In the genomic region with DNA sequence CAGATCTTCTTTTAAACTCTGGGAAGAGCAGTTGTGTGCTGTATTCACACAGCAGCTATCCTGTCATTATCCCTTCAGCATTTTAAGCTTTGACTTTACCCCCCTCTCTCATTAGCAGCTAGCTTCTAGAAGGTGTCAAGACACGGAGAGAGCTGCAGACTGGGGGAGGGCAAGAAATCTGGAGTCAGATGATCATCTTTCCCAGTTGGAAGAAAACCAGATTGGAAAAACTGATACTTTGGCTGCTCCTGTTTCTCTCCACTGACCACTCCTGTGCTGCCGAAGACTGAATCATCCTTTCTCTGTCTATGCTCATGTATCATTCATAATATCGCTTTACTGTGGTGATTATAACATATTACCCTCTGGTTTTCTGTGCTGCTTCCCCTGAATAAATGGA, we compare ENCODE assay signal across 33 cellular contexts.
"Had no signal": no experiment of that assay in that cellular context is flagged by ENCODE, and none has a peak within 500 bp of the region (broad histone marks: within the 10 kb centered on the region; RNA-seq: fewer than 3 reads in every experiment).

No MANE protein-coding gene starts in this region.

- ATAC-seq: activated CD8-positive, alpha-beta T cell treated with anti-CD3 and anti-CD28 coated beads for 36 hours; activated naive CD4-positive, alpha-beta T cell treated with anti-CD3 and anti-CD28 coated beads, Interleukin-2, amount 50 U/mL, for 72 hours; activated T-cell treated with anti-CD3 and anti-CD28 coated beads, Interleukin-2, amount 50 U/mL, for 4 hours; activated T-cell treated with anti-CD3 and anti-CD28 coated beads, Interleukin-2, amount 50 U/mL, for 72 hours; activated T-helper 17 cell treated with anti-CD3 and anti-CD28 coated beads, Interleukin-2, amount 50 U/mL, for 72 hours; body of pancreas had no signal

- H3K9me3 ChIP-seq: adrenal gland, body of pancreas had no signal

- DNase-seq: activated B cell treated with CpG ODN at 0.5 μM for 24 hours; activated CD4-positive, alpha-beta memory T cell treated with anti-CD3 and anti-CD28 coated beads for 36 hours; activated CD4-positive, alpha-beta T cell treated with anti-CD3 and anti-CD28 coated beads for 4 hours; activated CD4-positive, alpha-beta T cell treated with anti-CD3 and anti-CD28 coated beads, Interleukin-2, amount 10 ng/mL, durations not matched to agents 24 days and 14 days; activated CD4-positive, alpha-beta T cell treated with anti-CD3 and anti-CD28 coated beads, Interleukin-2, amount 50 U/mL, for 1 hour; activated CD4-positive, alpha-beta T cell treated with anti-CD3 and anti-CD28 coated beads, Interleukin-2, amount 50 U/mL, for 4 hours; activated CD4-positive, CD25-positive, alpha-beta regulatory T cell treated with anti-CD3 and anti-CD28 coated beads, Interleukin-2, amount 50 U/mL, for 72 hours; activated CD8-positive, alpha-beta memory T cell treated with anti-CD3 and anti-CD28 coated beads, Interleukin-2, amount 50 U/mL, for 4 hours; activated CD8-positive, alpha-beta T cell treated with anti-CD3 and anti-CD28 coated beads for 36 hours; activated effector memory CD4-positive, alpha-beta T cell treated with anti-CD3 and anti-CD28 coated beads, Interleukin-2, amount 50 U/mL, for 16 hours; activated gamma-delta T cell treated with Interleukin-2 at 50 U/mL for 16 hours; activated naive CD4-positive, alpha-beta T cell; activated naive CD4-positive, alpha-beta T cell treated with anti-CD3 and anti-CD28 coated beads for 36 hours; activated naive CD4-positive, alpha-beta T cell treated with anti-CD3 and anti-CD28 coated beads, Interleukin-2, amount 50 U/mL, for 16 hours; activated naive CD8-positive, alpha-beta T cell treated with anti-CD3 and anti-CD28 coated beads for 36 hours; activated T-cell treated with anti-CD3 and anti-CD28 coated beads for 4 hours; activated T-cell treated with anti-CD3 and anti-CD28 coated beads, Interleukin-2, amount 50 U/mL, for 1 hour; activated T-cell treated with anti-CD3 and anti-CD28 coated beads, Interleukin-2, amount 50 U/mL, for 4 hours; activated T-cell treated with anti-CD3 and anti-CD28 coated beads, Interleukin-2, amount 50 U/mL, for 72 hours; adrenal gland; amniotic stem cell; aorta; body of pancreas; central memory CD4-positive, alpha-beta T cell; cerebellar nuclear complex; T-helper 1 cell; T-helper 2 cell; T-helper 9 cell had no signal

- H3K27ac ChIP-seq: adrenal gland, body of pancreas, VCaP had no signal

- H3K4me1 ChIP-seq: adrenal gland, body of pancreas had no signal

- H3K4me3 ChIP-seq: adrenal gland, body of pancreas had no signal

- H3K36me3 ChIP-seq: adrenal gland had no signal

- H3K27me3 ChIP-seq: adrenal gland, body of pancreas had no signal

- FAIRE-seq: astrocyte, TTC549 had no signal
